ENCODE assay signal across 11 cellular contexts in the genomic region with DNA sequence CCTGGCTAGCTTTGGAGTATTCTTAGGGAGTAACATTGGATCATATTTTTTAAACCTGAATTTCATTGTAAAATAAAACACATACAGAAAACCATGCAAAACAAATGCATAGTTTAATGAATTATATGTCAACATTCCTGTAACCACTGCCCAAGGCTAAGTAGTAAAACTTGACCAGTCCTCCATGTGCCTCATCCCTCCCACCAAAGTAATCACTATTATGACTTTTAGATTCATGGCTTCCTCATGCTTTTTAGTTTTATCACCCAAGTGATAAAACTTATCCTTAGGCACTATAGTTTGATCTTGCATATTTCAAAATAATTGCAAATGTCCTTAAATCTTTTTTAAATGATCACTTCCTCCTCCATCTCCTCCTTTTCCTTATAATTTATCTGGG.
"Had no signal": no experiment of that assay in that cellular context is flagged by ENCODE, and none has a peak within 500 bp of the region (broad histone marks: within the 10 kb centered on the region; RNA-seq: fewer than 3 reads in every experiment).

No MANE protein-coding gene starts in this region.

- DNase-seq: aorta, dermis blood vessel endothelial cell, gastrocnemius medialis, heart left ventricle, left lung, mammary epithelial cell, natural killer cell, retina had no signal

- H3K36me3 Mint-ChIP-seq: stimulated activated effector memory CD8-positive, alpha-beta T cell treated with anti-CD3 and anti-CD28 coated beads, Interleukin-12 subunit alpha, Interleukin-12 subunit beta, amount 100 ng/mL, for 72 hours had no signal

- H3K27ac Mint-ChIP-seq: natural killer cell; stimulated activated effector memory CD8-positive, alpha-beta T cell treated with anti-CD3 and anti-CD28 coated beads, Interleukin-12 subunit alpha, Interleukin-12 subunit beta, amount 100 ng/mL, for 72 hours had no signal

- H3K9me3 Mint-ChIP-seq: stimulated activated effector memory CD8-positive, alpha-beta T cell treated with anti-CD3 and anti-CD28 coated beads, Interleukin-12 subunit alpha, Interleukin-12 subunit beta, amount 100 ng/mL, for 72 hours had no signal

- H3K4me3 ChIP-seq: breast epithelium, gastrocnemius medialis, heart left ventricle, left lung had no signal

- H3K4me3 Mint-ChIP-seq: natural killer cell; stimulated activated effector memory CD8-positive, alpha-beta T cell treated with anti-CD3 and anti-CD28 coated beads, Interleukin-12 subunit alpha, Interleukin-12 subunit beta, amount 100 ng/mL, for 72 hours had no signal

- ATAC-seq: activated naive CD4-positive, alpha-beta T cell treated with anti-CD3 and anti-CD28 coated beads, Interleukin-2, amount 50 U/mL, for 72 hours; gastrocnemius medialis; heart left ventricle; left lung; natural killer cell; stimulated activated effector memory CD8-positive, alpha-beta T cell treated with anti-CD3 and anti-CD28 coated beads, Interleukin-12 subunit alpha, Interleukin-12 subunit beta, amount 100 ng/mL, for 72 hours had no signal
